ENCODE assay signal across 7 cellular contexts in the genomic region with DNA sequence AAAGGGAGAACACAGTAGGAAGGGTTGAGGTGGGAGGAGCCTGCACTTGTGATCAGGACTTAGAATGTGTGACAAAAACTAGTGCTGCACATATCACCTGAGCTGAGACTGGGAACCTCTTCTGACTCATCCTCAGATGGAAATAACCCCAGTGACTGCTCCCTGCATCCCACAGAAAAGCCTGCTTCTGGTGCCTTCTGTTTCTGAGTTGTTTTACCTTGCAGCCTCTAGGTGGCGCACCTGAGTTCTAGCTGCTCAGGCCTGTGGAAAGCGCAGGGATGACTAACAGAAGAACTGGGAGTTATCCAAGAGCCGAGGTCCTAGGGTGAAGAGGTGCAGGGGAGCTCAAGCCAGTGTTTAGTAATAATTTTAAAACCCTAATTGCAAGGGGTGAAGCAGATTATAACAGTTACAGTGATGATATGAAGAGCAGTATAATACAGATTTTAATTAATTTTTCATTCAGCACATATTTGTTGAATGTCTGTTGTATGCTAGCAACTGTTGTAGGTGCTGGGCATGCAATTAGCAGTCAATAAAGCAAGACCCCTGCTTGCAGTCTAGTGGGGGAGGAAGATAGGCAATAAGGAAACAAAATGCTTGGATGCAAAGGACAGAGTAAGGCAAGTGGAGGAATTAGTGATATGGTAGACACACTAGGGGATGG.
DNase-seq lines count a peak whose midpoint lies in the region; ATAC-seq and TF ChIP-seq lines count a peak whose summit lies in the region.

No MANE protein-coding gene starts in this region.

- intact Hi-C loops in sciatic nerve (cut with DNase I) = loop anchor here (10.0 kb wide), 2 partner anchors 610 to 1420 kb away; partner anchors contain the start of gene MAFB

- DNase-seq in GM10266 (ENCODE audit: extremely low spot score) (peak; percentile 57), Kasumi-1 (lab: John Stamatoyannopoulos, UW) (peak; percentile 67 to 74), RPMI7951 (ENCODE audit: low read depth) (peak; percentile 86), amygdala (lab: John Stamatoyannopoulos, UW) (peak in 35 of 56 donors; percentile 1 to 63 (median 21)), hepatic stellate cell (ENCODE audit: low spot score) (peak; percentile 76), sciatic nerve (ENCODE audit: low spot score) (peak; percentile 75), GF-D8 (lab: John Stamatoyannopoulos, UW) (no peak)

- peak; percentile 89 for TF ChIP-seq CTCF in GM10266 (IDR thresholded peaks at IDR 0.05; ENCODE audit: control insufficient read depth, insufficient read depth, low read depth, missing control alignments)

- peak; percentile 75 for ATAC-seq in sciatic nerve
